Comparison of ENCODE assay signal across 8 cellular contexts in genomic region chr12:15788266-15789214, GRCh38. TPM values are rescaled to one million over a fixed set of nuclear protein-coding genes. Genes with fewer than 3 reads are reported as not detected.
DNase-seq lines count a peak whose midpoint lies in the region; ATAC-seq, FAIRE-seq and TF ChIP-seq lines count a peak whose summit lies in the region.

No MANE protein-coding gene starts in this region.

- no peaks in the 10 kb centered on the region for H3K4me1 ChIP-seq in pancreas

- POLR2A ChIA-PET in BJ (lab: Charles Lee), result interaction anchor here (1.4 to 1.8 kb wide), 2 partner anchors 19 to 42 kb away, joined by 5 to 11 read pairs; no protein-coding TSS in a partner anchor

- no peaks in the 10 kb centered on the region for H3K9me3 ChIP-seq in pancreas

- CTCF ChIA-PET in BJ (lab: Yijun Ruan, JAX), result interaction anchor here (0.6 to 3.0 kb wide), 7 partner anchors 13 to 198 kb away, joined by 3 to 10 read pairs (median 3); no protein-coding TSS in a partner anchor

- H3K9me3 Mint-ChIP-seq in activated naive CD8-positive, alpha-beta T cell treated with anti-CD3 and anti-CD28 coated beads, Interleukin-2, amount 50 U/mL, for 24 hours, result no peaks in the 10 kb centered on the region

- peak; percentile 36 for ATAC-seq in GM19023 (IDR thresholded peaks at IDR 0.05; ENCODE audit: unreplicated experiment)
- peak; percentile 37 for ATAC-seq in HG03108 (IDR thresholded peaks at IDR 0.05; ENCODE audit: unreplicated experiment)
- peak; percentile 5 for ATAC-seq in activated naive CD8-positive, alpha-beta T cell treated with anti-CD3 and anti-CD28 coated beads, Interleukin-2, amount 50 U/mL, for 24 hours
- peak; percentile 46 to 68 for ATAC-seq in left cardiac atrium
- peak; percentile 51 to 65 (median 62) for ATAC-seq in pancreas

- H3K4me1 Mint-ChIP-seq in activated naive CD8-positive, alpha-beta T cell treated with anti-CD3 and anti-CD28 coated beads, Interleukin-2, amount 50 U/mL, for 24 hours, result peaks cover 18% of the 10 kb centered on the region

- H3K36me3 ChIP-seq in BJ (ENCODE audit: control insufficient read depth, insufficient read depth, low read length) (no peaks in the 10 kb centered on the region), pancreas (no peaks in the 10 kb centered on the region)

- 1% methylated on average over 63 of the region's 63 CpGs for WGBS in pancreas, 2 donors

- H3K27ac Mint-ChIP-seq in activated naive CD8-positive, alpha-beta T cell treated with anti-CD3 and anti-CD28 coated beads, Interleukin-2, amount 50 U/mL, for 24 hours, result no peak overlapping the region

- H3K4me3 Mint-ChIP-seq in activated naive CD8-positive, alpha-beta T cell treated with anti-CD3 and anti-CD28 coated beads, Interleukin-2, amount 50 U/mL, for 24 hours, result peak overlapping the region; percentile 73

- FAIRE-seq in pancreas (lab: Jason Lieb, UNC), result no peak

- no peaks in the 10 kb centered on the region for H3K36me3 Mint-ChIP-seq in activated naive CD8-positive, alpha-beta T cell treated with anti-CD3 and anti-CD28 coated beads, Interleukin-2, amount 50 U/mL, for 24 hours (ENCODE audit: low read depth)

- intact Hi-C loops in left cardiac atrium (cut with DNase I) (loop anchor here (5.0 to 10.0 kb wide), 3 partner anchors 86 to 186 kb away; no protein-coding TSS in a partner anchor), pancreas (cut with DNase I) (no loop called here)

- DNase-seq in BJ (ENCODE audit: low read depth) (no peak), NCI-H526 (lab: John Stamatoyannopoulos, UW) (peak; percentile 82 to 87), left cardiac atrium (peak; percentile 35), pancreas (peak; percentile 48 to 86 (median 68)), cortex of kidney (lab: John Stamatoyannopoulos, UW) (no peak)
- DNase-seq in activated naive CD8-positive, alpha-beta T cell treated with anti-CD3 and anti-CD28 coated beads, Interleukin-2, amount 50 U/mL, for 24 hours, result peak; percentile 18

- peak overlapping the region; percentile 87 to 97 (median 96) for H3K27ac ChIP-seq in pancreas

- H3K27me3 ChIP-seq in BJ (ENCODE audit: control insufficient read depth, insufficient read depth, low read length), result no peaks in the 10 kb centered on the region
- H3K27me3 ChIP-seq in pancreas, result no peaks in the 10 kb centered on the region

- H3K4me3 ChIP-seq in BJ (ENCODE audit: low read depth, low read length) (peak overlapping the region; percentile 96), pancreas (peak overlapping the region; percentile 63 to 87 (median 76))

- H3K27me3 Mint-ChIP-seq in activated naive CD8-positive, alpha-beta T cell treated with anti-CD3 and anti-CD28 coated beads, Interleukin-2, amount 50 U/mL, for 24 hours, result peaks cover 57% of the 10 kb centered on the region

- no peak for TF ChIP-seq CTCF in BJ (IDR thresholded peaks at IDR 0.05; ENCODE audit: insufficient read depth, low read depth, low read length)
- no peak for TF ChIP-seq CTCF in pancreas (IDR thresholded peaks at IDR 0.05)

RNA-seq across cellular contexts. Expression of gene EPS8, which starts 0.6 kb away (rescaled TPM):
- 93.3 and 118 TPM in 2 replicates for polyA plus RNA-seq in BJ (2011; rRNA removed)
- 75.7 and 81.5 TPM in 2 replicates for polyA minus RNA-seq in BJ (2011; rRNA and poly(A)+ RNA removed)
- 10 to 100 TPM; 46.0 to 46.9 TPM for total RNA-seq in left cardiac atrium
- total RNA-seq in pancreas, result 10 to 100 TPM in 4 of 6 donors, 1 to 10 TPM in 2; 8.2 to 26.7 (median 12.4) TPM
- 10 to 100 TPM in 1 of 2 donors, 1 to 10 TPM in 1; 8.6 to 10.3 TPM for polyA plus RNA-seq in pancreas

Comparison
In these comparisons a context has a peak if more than half of its experiments do, and no peak if none do; other contexts are left out.
1. DNase-seq: peak in NCI-H526 (2 of 2), activated naive CD8-positive, alpha-beta T cell treated with anti-CD3 and anti-CD28 coated beads, Interleukin-2, amount 50 U/mL, for 24 hours (single experiment), left cardiac atrium (single experiment) and pancreas (6 of 6); none in BJ (single experiment) and cortex of kidney (single experiment).
2. ATAC-seq: peak in every context shown above with its lines; median percentile 62 in pancreas; 57 in left cardiac atrium; 37 in HG03108; 36 in GM19023; 5 in activated naive CD8-positive, alpha-beta T cell treated with anti-CD3 and anti-CD28 coated beads, Interleukin-2, amount 50 U/mL, for 24 hours.
3. intact Hi-C loops: an anchor here in left cardiac atrium (5.0 to 10.0 kb wide); none called in pancreas.